ENCODE assay signal across 18 cellular contexts in the genomic region with DNA sequence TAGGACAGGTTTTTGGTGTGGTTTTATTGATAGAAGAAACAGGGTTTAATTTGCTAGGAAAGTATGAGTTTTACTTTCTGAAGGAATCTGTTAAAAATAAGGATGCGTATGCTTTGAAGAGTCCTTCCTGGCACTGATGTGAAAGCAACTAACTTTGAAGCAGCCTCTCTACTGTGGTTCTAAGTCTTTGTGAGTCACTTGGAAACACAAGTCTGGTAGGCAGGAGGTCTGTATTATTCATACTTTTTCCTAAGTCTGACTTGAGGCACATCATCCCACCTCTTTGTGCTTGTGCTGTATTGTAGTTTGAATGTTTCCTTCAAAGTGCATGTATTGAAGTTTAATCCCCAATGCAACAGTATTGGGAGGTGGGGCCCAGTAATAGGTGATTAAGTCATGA.
"Had no signal": no experiment of that assay in that cellular context is flagged by ENCODE, and none has a peak within 500 bp of the region (broad histone marks: within the 10 kb centered on the region; RNA-seq: fewer than 3 reads in every experiment).

No MANE protein-coding gene starts in this region.

- H3K36me3 ChIP-seq: lower lobe of right lung, ovary, sigmoid colon, tibial nerve, vagina had no signal

- H3K4me3 Mint-ChIP-seq: activated CD4-positive, alpha-beta memory T cell treated with anti-CD3 and anti-CD28 coated beads for 36 hours; activated CD4-positive, alpha-beta T cell treated with anti-CD3 and anti-CD28 coated beads for 36 hours; activated CD8-positive, alpha-beta memory T cell treated with anti-CD3 and anti-CD28 coated beads, Interleukin-2, amount 10 ng/mL, durations not matched to agents 7 days and 5 days; neural crest cell had no signal

- H3K4me3 ChIP-seq: lower lobe of right lung, ovary, sigmoid colon, tibial nerve, vagina had no signal

- H3K27ac ChIP-seq: lower lobe of right lung, ovary, sigmoid colon, tibial nerve, vagina had no signal

- H3K9me3 ChIP-seq: lower lobe of right lung, ovary, sigmoid colon, tibial nerve, vagina had no signal

- FAIRE-seq: frontal cortex had no signal

- H3K36me3 Mint-ChIP-seq: activated CD4-positive, alpha-beta memory T cell treated with anti-CD3 and anti-CD28 coated beads for 36 hours; activated CD8-positive, alpha-beta memory T cell treated with anti-CD3 and anti-CD28 coated beads, Interleukin-2, amount 10 ng/mL, durations not matched to agents 7 days and 5 days had no signal

- H3K4me1 ChIP-seq: lower lobe of right lung, sigmoid colon, tibial nerve, vagina had no signal

- H3K9me3 Mint-ChIP-seq: neural crest cell had no signal

- H3K27ac Mint-ChIP-seq: activated CD4-positive, alpha-beta memory T cell treated with anti-CD3 and anti-CD28 coated beads for 36 hours; activated CD4-positive, alpha-beta T cell treated with anti-CD3 and anti-CD28 coated beads for 36 hours; activated CD8-positive, alpha-beta memory T cell treated with anti-CD3 and anti-CD28 coated beads, Interleukin-2, amount 10 ng/mL, durations not matched to agents 7 days and 5 days had no signal

- ATAC-seq: activated CD4-positive, alpha-beta T cell treated with anti-CD3 and anti-CD28 coated beads for 36 hours; activated CD8-positive, alpha-beta memory T cell treated with anti-CD3 and anti-CD28 coated beads, Interleukin-2, amount 10 ng/mL, durations not matched to agents 7 days and 5 days; left cardiac atrium; lower lobe of right lung had no signal

- H3K27me3 Mint-ChIP-seq: activated CD4-positive, alpha-beta memory T cell treated with anti-CD3 and anti-CD28 coated beads for 36 hours; activated CD4-positive, alpha-beta T cell treated with anti-CD3 and anti-CD28 coated beads for 36 hours; activated CD8-positive, alpha-beta memory T cell treated with anti-CD3 and anti-CD28 coated beads, Interleukin-2, amount 10 ng/mL, durations not matched to agents 7 days and 5 days had no signal

- H3K27me3 ChIP-seq: ovary, sigmoid colon, tibial nerve, vagina had no signal

- DNase-seq: activated CD4-positive, alpha-beta memory T cell treated with anti-CD3 and anti-CD28 coated beads for 36 hours; activated CD4-positive, alpha-beta T cell treated with anti-CD3 and anti-CD28 coated beads for 36 hours; activated CD8-positive, alpha-beta memory T cell treated with anti-CD3 and anti-CD28 coated beads, Interleukin-2, amount 10 ng/mL, durations not matched to agents 7 days and 5 days; activated naive CD4-positive, alpha-beta T cell treated with anti-CD3 and anti-CD28 coated beads, Interleukin-2, amount 50 U/mL, for 16 hours; activated T-cell treated with anti-CD3 and anti-CD28 coated beads, Interleukin-2, amount 50 U/mL, for 1 hour; amniotic stem cell; head of caudate nucleus; left cardiac atrium; lower lobe of right lung; ovary; sigmoid colon; stimulated activated CD4-positive, alpha-beta T cell treated with anti-CD3 and anti-CD28 coated beads, Interleukin-12 subunit alpha, Interleukin-12 subunit beta, amount 100 ng/mL, for 4 hours; stimulated activated CD4-positive, alpha-beta T cell treated with anti-CD3 and anti-CD28 coated beads, Interleukin-2, amount 100 ng/mL, for 24 hours; T-helper 2 cell had no signal

- H3K4me1 Mint-ChIP-seq: activated CD4-positive, alpha-beta T cell treated with anti-CD3 and anti-CD28 coated beads for 36 hours; activated CD8-positive, alpha-beta memory T cell treated with anti-CD3 and anti-CD28 coated beads, Interleukin-2, amount 10 ng/mL, durations not matched to agents 7 days and 5 days; neural crest cell had no signal
